In the genomic region with DNA sequence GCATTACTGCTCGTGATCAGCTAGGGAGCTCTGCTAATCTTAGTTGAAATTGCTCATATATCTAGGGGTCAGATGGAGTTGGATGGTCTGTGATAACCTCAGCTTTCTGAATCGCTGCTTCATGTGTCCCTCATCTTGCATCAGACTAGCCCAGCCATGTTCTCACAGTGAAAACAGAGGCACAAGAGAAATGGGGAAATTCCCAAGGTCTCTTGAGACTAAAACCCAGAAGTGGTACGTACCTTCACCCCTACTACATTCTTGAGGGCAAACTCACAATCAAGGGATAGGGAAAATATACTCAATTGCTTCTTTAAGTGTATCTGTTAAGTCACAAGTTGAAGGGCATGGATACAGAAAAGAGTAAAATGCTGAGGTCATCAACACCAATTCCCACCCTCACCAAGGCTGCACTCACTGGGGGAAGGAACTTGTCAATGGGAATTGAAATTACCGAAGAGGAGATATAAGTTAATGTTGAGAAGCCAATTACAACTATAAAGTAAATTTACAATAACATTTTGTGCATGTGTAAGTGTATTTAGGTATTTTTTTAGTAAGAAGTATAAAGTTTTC, we compare ENCODE assay signal across 1 cellular context.
TF ChIP-seq lines count a peak whose summit lies in the region.

No MANE protein-coding gene starts in this region.

TF ChIP-seq in HepG2, 621 proteins besides CTCF, POLR2A, EP300 and RAD21 (continued from another document):
- TF ChIP-seq CAMTA2 (CRISPR knock-in tag; IDR thresholded peaks at IDR 0.05; ENCODE audit: borderline replicate concordance) (no peak), KAT2B (IDR thresholded peaks at IDR 0.05; ENCODE audit: borderline replicate concordance, low read depth, low read length) (no peak), ZNF101 (CRISPR knock-in tag; IDR thresholded peaks at IDR 0.05; ENCODE audit: borderline replicate concordance, low read depth) (no peak), HOMEZ (CRISPR knock-in tag; IDR thresholded peaks at IDR 0.05; ENCODE audit: low read depth) (no peak), KLF13 (CRISPR knock-in tag; IDR thresholded peaks at IDR 0.05) (no peak)
